In the genomic region with DNA sequence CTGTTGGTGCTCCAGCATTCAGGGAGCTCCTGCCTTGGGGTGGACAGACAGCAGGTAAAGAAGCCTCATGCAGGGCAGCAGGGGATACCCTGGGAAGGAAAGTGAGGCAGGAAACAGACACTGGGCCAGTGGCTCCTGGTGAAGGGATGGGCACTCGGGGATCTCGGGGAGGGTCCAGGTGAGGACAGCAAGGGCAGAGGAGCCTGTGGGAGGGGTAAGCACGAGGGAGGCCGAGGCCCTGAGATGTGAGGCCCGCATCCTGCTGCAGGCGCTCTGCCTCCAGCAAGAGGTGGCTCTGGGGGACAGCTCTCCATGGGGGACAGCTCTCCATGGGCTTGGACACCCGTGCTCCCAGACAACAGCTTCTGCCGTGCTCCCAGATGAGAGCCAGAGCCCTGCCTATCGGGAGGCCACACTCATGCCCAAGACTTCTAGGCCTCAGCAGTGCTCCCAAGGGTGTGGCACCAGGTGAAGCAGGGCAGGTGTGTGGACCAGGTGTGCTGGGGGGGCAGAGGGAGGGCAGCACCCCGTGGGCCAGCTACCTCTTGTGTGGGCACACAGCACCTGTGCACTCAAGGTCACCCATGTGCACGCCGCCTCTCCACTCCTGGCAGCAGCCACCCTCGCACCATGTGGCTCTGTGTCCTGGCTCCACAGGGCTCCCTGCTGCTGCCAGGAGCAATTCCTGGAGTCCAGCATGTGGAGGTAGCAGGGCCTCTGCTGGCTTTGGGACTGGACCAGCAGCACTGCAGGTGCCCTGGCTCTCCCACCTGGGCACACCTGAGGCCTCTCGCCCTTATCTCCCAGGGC, we compare ENCODE assay signal across 15 cellular contexts.
A peak's percentile ranks its signal among the peaks of the same experiment; 100 is the strongest.
DNase-seq lines count a peak whose midpoint lies in the region; ATAC-seq, FAIRE-seq and TF ChIP-seq lines count a peak whose summit lies in the region.
"Had no signal": no experiment of that assay in that cellular context is flagged by ENCODE, and none has a peak within 500 bp of the region (broad histone marks: within the 10 kb centered on the region; RNA-seq: fewer than 3 reads in every experiment).

No MANE protein-coding gene starts in this region.

- CTCF ChIA-PET in HepG2 (lab: Yijun Ruan, JAX; ENCODE audit: low intra/inter-chr PET ratio, low total read pairs), result no interaction called here

- no peak overlapping the region for H2AFZ ChIP-seq in HepG2 (ENCODE audit: low read length)
- H2AFZ ChIP-seq: parathyroid adenoma had no signal

- H3K79me2 ChIP-seq in HepG2 (ENCODE audit: insufficient read depth, low read length), result no peaks in the 10 kb centered on the region
- H3K79me2 ChIP-seq: parathyroid adenoma had no signal

- peak overlapping the region; percentile 80 for H3K27ac Mint-ChIP-seq in T-helper 17 cell

- H3K4me3 Mint-ChIP-seq in T-helper 17 cell, result no peak overlapping the region

- H3K4me1 ChIP-seq in HepG2 (ENCODE audit: insufficient read depth, low read length) (no peaks in the 10 kb centered on the region), right lobe of liver (no peaks in the 10 kb centered on the region), kidney (ENCODE audit: control insufficient read depth in 1 of 2, insufficient read depth in 1 of 2, low read depth in 1 of 2, low read length in 2 of 2) (peaks cover 0 to 2% of the 10 kb centered on the region in 2 donors)
- H3K4me1 ChIP-seq: parathyroid adenoma had no signal

- H3K36me3 ChIP-seq in HepG2 (replicated peaks in 1 of 2; ENCODE audit: control insufficient read depth in 1 of 2, insufficient read depth in 2 of 2, low read length in 2 of 2), result no peaks in the 10 kb centered on the region
- no peaks in the 10 kb centered on the region for H3K36me3 ChIP-seq in right lobe of liver
- no peaks in the 10 kb centered on the region for H3K36me3 ChIP-seq in kidney (ENCODE audit: control insufficient read depth in 1 of 2, insufficient read depth in 2 of 2, low read length in 2 of 2)

- in situ Hi-C loops in HepG2 (cut with HindIII; ENCODE audit: extremely low pct_ligation_motif_present, low pct_unique_long_range_greater_than_20kb), result no loop called here

- FAIRE-seq in HepG2 (lab: Jason Lieb, UNC) (no peak), kidney (lab: Jason Lieb, UNC) (no peak), RCC 7860 (lab: Jason Lieb, UNC) (no peak)
- FAIRE-seq: GM12891 had no signal

- DNase-seq in HepG2 (ENCODE audit: low spot score), result no peak
- no peak for DNase-seq in right lobe of liver
- no peak for DNase-seq in T-helper 17 cell
- no peak for DNase-seq in kidney
- DNase-seq in NCI-H524 treated with DMSO at 0.1 percent for 48 hours (lab: John Stamatoyannopoulos, UW), result no peak
- no peak for DNase-seq in RCC 7860 (ENCODE audit: low spot score)
- DNase-seq: AML-193; effector memory CD8-positive, alpha-beta T cell; foreskin fibroblast; RPMI8226; T1000 had no signal

- no peak for TF ChIP-seq CTCF in HepG2 (CRISPR knock-in tag; IDR thresholded peaks at IDR 0.05)
- no peak for TF ChIP-seq CTCF in right lobe of liver (IDR thresholded peaks at IDR 0.05)
- no peak for TF ChIP-seq CTCF in kidney (IDR thresholded peaks at IDR 0.05; ENCODE audit: borderline replicate concordance, extremely low read depth, insufficient read depth)

- H3K4me3 ChIP-seq in HepG2 (replicated peaks in 1 of 3; ENCODE audit: insufficient read depth in 1 of 3, low read depth in 2 of 3, low read length in 3 of 3) (no peak overlapping the region), right lobe of liver (no peak overlapping the region), kidney (ENCODE audit: low read length in 2 of 2) (no peak overlapping the region)

- H3K36me3 Mint-ChIP-seq in T-helper 17 cell (ENCODE audit: low read depth), result no peaks in the 10 kb centered on the region

- H3K27me3 Mint-ChIP-seq in T-helper 17 cell, result peaks cover 12% of the 10 kb centered on the region

- POLR2A ChIA-PET in HepG2 (lab: Yijun Ruan, JAX), result no interaction called here

- ATAC-seq in HepG2 (no peak), right lobe of liver (no peak), T-helper 17 cell (no peak), HG03039 (IDR thresholded peaks at IDR 0.05; ENCODE audit: unreplicated experiment) (no peak), SK-N-SH treated with all-trans-retinoic acid at 6 μM for 48 hours (no peak)
- ATAC-seq: effector memory CD8-positive, alpha-beta T cell had no signal

- TF ChIP-seq EP300 in HepG2 (IDR thresholded peaks at IDR 0.05; ENCODE audit: low read depth in 2 of 2, low read length in 2 of 2) (no peak), HepG2 (CRISPR knock-in tag; IDR thresholded peaks at IDR 0.05; ENCODE audit: borderline replicate concordance) (no peak)

- no peak overlapping the region for H3K4me2 ChIP-seq in HepG2 (ENCODE audit: low read depth, low read length)

- 22% methylated on average over 3 of the region's 14 CpGs for WGBS in HepG2 (ENCODE audit: low lambda C conversion rate)
- 100% methylated on average over 1 of the region's 14 CpGs for WGBS in right lobe of liver (ENCODE audit: insufficient coverage, low coverage, low lambda C conversion rate, missing lambda C conversion rate)

- H3K4me1 Mint-ChIP-seq in T-helper 17 cell, result peaks cover 19% of the 10 kb centered on the region

- H3K27ac ChIP-seq in HepG2 (ENCODE audit: extremely low read length, insufficient read depth, low read length) (no peak overlapping the region), right lobe of liver (no peak overlapping the region), kidney (ENCODE audit: low read depth in 2 of 2, low read length in 2 of 2) (peak overlapping the region; percentile 83 to 91)
- H3K27ac ChIP-seq: parathyroid adenoma had no signal

- TF ChIP-seq POLR2A in HepG2 (IDR thresholded peaks at IDR 0.05; ENCODE audit: insufficient read depth in 1 of 2, low read depth in 2 of 2, low read length in 2 of 2), result no peak
- TF ChIP-seq POLR2A in right lobe of liver (IDR thresholded peaks at IDR 0.05), result no peak

- no peaks in the 10 kb centered on the region for H4K20me1 ChIP-seq in HepG2 (ENCODE audit: insufficient read depth, low read length)

- no peak overlapping the region for H3K9ac ChIP-seq in HepG2 (ENCODE audit: insufficient read depth, low read depth, low read length)
- H3K9ac ChIP-seq in kidney (ENCODE audit: low read length in 2 of 2), result peak overlapping the region in 1 of 2 donors; percentile 40
- H3K9ac ChIP-seq: parathyroid adenoma had no signal

- H3K9me3 ChIP-seq in HepG2 (ENCODE audit: low read length) (no peaks in the 10 kb centered on the region), right lobe of liver (no peaks in the 10 kb centered on the region), T-helper 17 cell (ENCODE audit: control insufficient read depth, low read length, poor library complexity, severe bottlenecking) (no peaks in the 10 kb centered on the region), kidney (ENCODE audit: control insufficient read depth in 1 of 2, low read length in 2 of 2) (no peaks in the 10 kb centered on the region)

- H3K27me3 ChIP-seq in HepG2 (ENCODE audit: control insufficient read depth in 1 of 2, insufficient read depth in 2 of 2, low read length in 2 of 2) (peaks cover 0 to 9% of the 10 kb centered on the region in 2 experiments; a peak in 3 of 5 replicates), right lobe of liver (no peaks in the 10 kb centered on the region)

- BruUV-seq in HepG2 (replicated peaks; lab: Mats Ljungman, UMichigan), result no TSS peak

- no peak for TF ChIP-seq RAD21 in HepG2 (CRISPR knock-in tag; IDR thresholded peaks at IDR 0.05)

- intact Hi-C loops in HepG2 (cut with micrococcal nuclease; ENCODE audit: unreplicated experiment), result loop anchor here (2.0 kb wide), 1 partner anchor 53 kb away; no protein-coding TSS in a partner anchor
- intact Hi-C loops in right lobe of liver (cut with DNase I), result no loop called here
- intact Hi-C loops in kidney (cut with DNase I), result no loop called here

TF ChIP-seq in HepG2, 621 proteins besides CTCF, POLR2A, EP300 and RAD21:
- TF ChIP-seq, protein P1, sequence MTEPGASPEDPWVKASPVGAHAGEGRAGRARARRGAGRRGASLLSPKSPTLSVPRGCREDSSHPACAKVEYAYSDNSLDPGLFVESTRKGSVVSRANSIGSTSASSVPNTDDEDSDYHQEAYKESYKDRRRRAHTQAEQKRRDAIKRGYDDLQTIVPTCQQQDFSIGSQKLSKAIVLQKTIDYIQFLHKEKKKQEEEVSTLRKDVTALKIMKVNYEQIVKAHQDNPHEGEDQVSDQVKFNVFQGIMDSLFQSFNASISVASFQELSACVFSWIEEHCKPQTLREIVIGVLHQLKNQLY (CRISPR knock-in tag; IDR thresholded peaks at IDR 0.05), result no peak
- TF ChIP-seq ZNF263 (CRISPR knock-in tag; IDR thresholded peaks at IDR 0.05), result 0 out of 2 replicates have a peak, but pooled peaks have one; percentile 13
TF ChIP-seq in HepG2: peak in this region for 1.

TF ChIP-seq in SK-N-SH treated with all-trans-retinoic acid at 6 μM for 48 hours, 23 proteins besides CTCF, POLR2A, EP300 and RAD21 (continues in another document):
- TF ChIP-seq SNAI2 (CRISPR knock-in tag; IDR thresholded peaks at IDR 0.05) (no peak), ZFP3 (CRISPR knock-in tag; IDR thresholded peaks at IDR 0.05) (no peak), ARNTL (CRISPR knock-in tag; IDR thresholded peaks at IDR 0.05; ENCODE audit: borderline replicate concordance, low read depth) (no peak), OSR1 (CRISPR knock-in tag; IDR thresholded peaks at IDR 0.05) (no peak), ESRRG (CRISPR knock-in tag; IDR thresholded peaks at IDR 0.05) (no peak), ISL1 (CRISPR knock-in tag; IDR thresholded peaks at IDR 0.05) (no peak), BACH2 (CRISPR knock-in tag; IDR thresholded peaks at IDR 0.05; ENCODE audit: borderline replicate concordance) (no peak), ZNF8 (CRISPR knock-in tag; IDR thresholded peaks at IDR 0.05) (no peak), ZFP30 (CRISPR knock-in tag; IDR thresholded peaks at IDR 0.05) (no peak)
- TF ChIP-seq, protein P2, sequence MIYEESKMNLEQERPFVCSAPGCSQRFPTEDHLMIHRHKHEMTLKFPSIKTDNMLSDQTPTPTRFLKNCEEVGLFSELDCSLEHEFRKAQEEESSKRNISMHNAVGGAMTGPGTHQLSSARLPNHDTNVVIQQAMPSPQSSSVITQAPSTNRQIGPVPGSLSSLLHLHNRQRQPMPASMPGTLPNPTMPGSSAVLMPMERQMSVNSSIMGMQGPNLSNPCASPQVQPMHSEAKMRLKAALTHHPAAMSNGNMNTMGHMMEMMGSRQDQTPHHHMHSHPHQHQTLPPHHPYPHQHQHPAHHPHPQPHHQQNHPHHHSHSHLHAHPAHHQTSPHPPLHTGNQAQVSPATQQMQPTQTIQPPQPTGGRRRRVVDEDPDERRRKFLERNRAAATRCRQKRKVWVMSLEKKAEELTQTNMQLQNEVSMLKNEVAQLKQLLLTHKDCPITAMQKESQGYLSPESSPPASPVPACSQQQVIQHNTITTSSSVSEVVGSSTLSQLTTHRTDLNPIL (CRISPR knock-in tag; IDR thresholded peaks at IDR 0.05; ENCODE audit: low read depth), result no peak

Comparison
In these comparisons a context has a peak if more than half of its experiments do, and no peak if none do; other contexts are left out.
1. H3K27ac ChIP-seq: peak in kidney (2 of 2); none in HepG2 (single experiment) and right lobe of liver (0 of 3).